ENCODE assay signal across 19 cellular contexts in the genomic region with DNA sequence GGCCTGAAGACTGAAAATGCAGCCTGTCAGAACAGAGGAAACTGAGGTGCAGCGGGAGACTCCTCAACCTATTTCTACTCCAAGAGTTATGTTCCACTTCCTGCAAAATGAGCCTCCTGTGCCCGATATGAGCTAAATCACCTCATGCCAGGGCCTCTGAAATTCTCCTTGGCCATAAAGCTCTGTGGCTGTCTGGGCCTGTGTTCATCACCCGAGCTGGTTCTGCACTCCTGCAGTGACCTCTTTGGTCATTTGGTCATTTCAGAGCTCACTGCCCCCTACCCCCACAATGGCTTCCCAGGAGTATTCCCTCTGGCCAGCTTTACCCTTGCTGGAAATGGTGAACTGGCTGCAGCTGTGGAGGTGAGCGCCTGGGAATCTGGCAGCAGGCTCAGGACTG. TPM values are rescaled to one million over a fixed set of nuclear protein-coding genes. Genes with fewer than 3 reads are reported as not detected.
DNase-seq lines count a peak whose midpoint lies in the region; ATAC-seq and TF ChIP-seq lines count a peak whose summit lies in the region.
"Had no signal": no experiment of that assay in that cellular context is flagged by ENCODE, and none has a peak within 500 bp of the region (broad histone marks: within the 10 kb centered on the region; RNA-seq: fewer than 3 reads in every experiment).

No MANE protein-coding gene starts in this region.

- no peak overlapping the region for H3K18ac ChIP-seq in H9 (ENCODE audit: insufficient read length, low read depth, low read length)
- H3K18ac ChIP-seq in neuronal stem cell (ENCODE audit: low read length) = peak overlapping the region; percentile 57

- no peak overlapping the region for H3K56ac ChIP-seq in H9 (ENCODE audit: insufficient read length, low read depth, low read length)

- H3T11ph ChIP-seq in H9 (ENCODE audit: low read length) = no peak overlapping the region

- H4K8ac ChIP-seq in H9 (replicated peaks; ENCODE audit: insufficient read length, low read depth, low read length) (no peak overlapping the region), neuronal stem cell (ENCODE audit: low read depth, low read length) (no peak overlapping the region)

- no peak overlapping the region for H4K5ac ChIP-seq in H9 (ENCODE audit: insufficient read length, low read depth, low read length)

- H3K4me2 ChIP-seq in H9 (ENCODE audit: insufficient read depth, insufficient read length, low read length) (no peak overlapping the region), neuronal stem cell (ENCODE audit: insufficient read depth, low read length, poor library complexity, severe bottlenecking) (no peak overlapping the region)

- H3K27ac Mint-ChIP-seq in H9 = peak overlapping the region in 2 of 3 experiments; percentile 80 to 93; a peak in 3 of 7 replicates
- H3K27ac Mint-ChIP-seq: CD4-positive, CD25-positive, alpha-beta regulatory T cell; CD8-positive, alpha-beta T cell; HFFc6 had no signal

- H3K27me3 ChIP-seq in H9 (ENCODE audit: insufficient read depth, low read length) = no peaks in the 10 kb centered on the region
- peaks cover 0 to 17% (median 0%) of the 10 kb centered on the region in 3 experiments for H3K27me3 ChIP-seq in neuronal stem cell (ENCODE audit: control insufficient read depth in 3 of 3, insufficient read depth in 3 of 3, low read depth in 1 of 3, low read length in 3 of 3)

- no peaks in the 10 kb centered on the region for H3K9me3 Mint-ChIP-seq in H9
- H3K9me3 Mint-ChIP-seq: CD8-positive, alpha-beta T cell; HFFc6 had no signal

- H3K14ac ChIP-seq in H9 (ENCODE audit: insufficient read depth, low read length) (no peak overlapping the region), neuronal stem cell (ENCODE audit: low read length) (no peak overlapping the region)

- peaks cover 28 to 54% of the 10 kb centered on the region in 2 experiments for H3K4me1 Mint-ChIP-seq in H9
- H3K4me1 Mint-ChIP-seq: CD4-positive, CD25-positive, alpha-beta regulatory T cell had no signal

- H2AFZ ChIP-seq in H9 (ENCODE audit: low read length) (no peak overlapping the region), neuronal stem cell (ENCODE audit: low read length) (no peak overlapping the region)
- H2AFZ ChIP-seq: GM23248 had no signal

- WGBS in H9 (ENCODE audit: extremely low coverage, insufficient read length, low lambda C conversion rate) = no CpG with 5 or more reads among the region's 4 CpGs
- no CpG with 5 or more reads among the region's 4 CpGs for WGBS in neuronal stem cell (ENCODE audit: extremely low coverage in 2 of 2, insufficient read length in 2 of 2, insufficient replicate concordance in 1 of 2), 2 donors

- H3K4me3 ChIP-seq in coronary artery = no peak overlapping the region
- H3K4me3 ChIP-seq in neuronal stem cell (ENCODE audit: low read length in 2 of 2) = no peak overlapping the region
- H3K4me3 ChIP-seq: GM23248, HAP-1 had no signal

- H3K9me3 ChIP-seq in H9 (ENCODE audit: control insufficient read depth, low read depth, low read length) = no peaks in the 10 kb centered on the region
- H3K9me3 ChIP-seq in neuronal stem cell (replicated peaks in 1 of 2; ENCODE audit: control insufficient read depth in 2 of 2, insufficient read depth in 1 of 2, low read depth in 1 of 2, low read length in 2 of 2) = no peaks in the 10 kb centered on the region
- H3K9me3 ChIP-seq: Caco-2, HAP-1 had no signal

- H3K79me1 ChIP-seq in H9 (ENCODE audit: insufficient read depth, low read depth, low read length, poor library complexity, severe bottlenecking) (no peaks in the 10 kb centered on the region), neuronal stem cell (ENCODE audit: low read depth, low read length) (no peaks in the 10 kb centered on the region)

- H3K23me2 ChIP-seq in H9 (ENCODE audit: insufficient read length, low read depth, low read length, poor library complexity, severe bottlenecking) = no peaks in the 10 kb centered on the region

- no peak overlapping the region for H2BK20ac ChIP-seq in H9 (ENCODE audit: low read depth, low read length, poor library complexity, severe bottlenecking)

- H2BK12ac ChIP-seq in H9 (ENCODE audit: insufficient read length, low read depth, low read length) (no peak overlapping the region), neuronal stem cell (ENCODE audit: low read length) (no peak overlapping the region)

- peaks cover 5 to 7% (median 5%) of the 10 kb centered on the region in 3 experiments; a peak in 6 of 7 replicates for H3K36me3 Mint-ChIP-seq in H9 (ENCODE audit: insufficient read depth in 1 of 3, low read depth in 3 of 3)
- H3K36me3 Mint-ChIP-seq: CD4-positive, CD25-positive, alpha-beta regulatory T cell; CD8-positive, alpha-beta T cell had no signal

- H3K27ac ChIP-seq in H9 (ENCODE audit: insufficient read length, low read depth, low read length) (no peak overlapping the region), coronary artery (no peak overlapping the region), neuronal stem cell (replicated peaks; ENCODE audit: low read length) (no peak overlapping the region)
- H3K27ac ChIP-seq: GM23248 had no signal

- H2BK15ac ChIP-seq in H9 (ENCODE audit: low read depth, low read length) = no peak overlapping the region
- no peak overlapping the region for H2BK15ac ChIP-seq in neuronal stem cell (ENCODE audit: low read length)

- peaks cover 0 to 3% of the 10 kb centered on the region in 2 donors for H3K36me3 ChIP-seq in neuronal stem cell (replicated peaks in 1 of 2; ENCODE audit: control insufficient read depth in 2 of 2, insufficient read depth in 2 of 2, low read length in 2 of 2)
- H3K36me3 ChIP-seq: HAP-1 had no signal

- H2BK5ac ChIP-seq in H9 (ENCODE audit: insufficient read length, low read length) = no peak overlapping the region
- no peak overlapping the region for H2BK5ac ChIP-seq in neuronal stem cell (ENCODE audit: low read length)

- TF ChIP-seq CTCF in H9 (conservative IDR thresholded peaks at IDR 0.05) (no peak), coronary artery (IDR thresholded peaks at IDR 0.05) (no peak)

- H4K91ac ChIP-seq in H9 (ENCODE audit: insufficient read length, low read depth, low read length) (no peak overlapping the region), neuronal stem cell (ENCODE audit: low read depth, low read length, poor library complexity) (no peak overlapping the region)

- H2BK120ac ChIP-seq in H9 (ENCODE audit: low read depth, low read length, poor library complexity, severe bottlenecking) (no peak overlapping the region), neuronal stem cell (ENCODE audit: low read depth, low read length) (no peak overlapping the region)

- H2AK5ac ChIP-seq in H9 (ENCODE audit: insufficient read length, low read length) (no peak overlapping the region), neuronal stem cell (ENCODE audit: low read depth, low read length) (peak overlapping the region; percentile 22)

- no peaks in the 10 kb centered on the region for H3K79me2 ChIP-seq in H9 (ENCODE audit: insufficient read depth, low read length)

- DNase-seq in H9 = no peak
- peak; percentile 50 for DNase-seq in coronary artery (ENCODE audit: low spot score)
- DNase-seq in left lobe of liver (ENCODE audit: low spot score) = peak; percentile 21
- DNase-seq in neuronal stem cell (ENCODE audit: low spot score) = no peak
- no peak for DNase-seq in NCI-H526 (lab: John Stamatoyannopoulos, UW)
- DNase-seq: C1 segment of cervical spinal cord; Caco-2; CD4-positive, CD25-positive, alpha-beta regulatory T cell; CD8-positive, alpha-beta T cell; DMS153; DND-41; GM23248; HFFc6 had no signal

- no peak overlapping the region for H3K4ac ChIP-seq in H9 (ENCODE audit: low read depth, low read length)
- no peak overlapping the region for H3K4ac ChIP-seq in neuronal stem cell (ENCODE audit: low read length)

- H3K4me1 ChIP-seq in H9 (ENCODE audit: insufficient read depth, low read length) (peaks cover 3% of the 10 kb centered on the region; the same call in 1 of the 2 replicates), neuronal stem cell (ENCODE audit: control insufficient read depth in 2 of 2, insufficient read depth in 1 of 2, low read depth in 1 of 2, low read length in 2 of 2) (peaks cover 0 to 3% of the 10 kb centered on the region in 2 donors)
- H3K4me1 ChIP-seq: Caco-2 had no signal

- no peak overlapping the region for H3K9ac ChIP-seq in H9 (ENCODE audit: extremely low read depth, insufficient read length, low read length)
- no peak overlapping the region for H3K9ac ChIP-seq in neuronal stem cell (ENCODE audit: low read depth, low read length, poor library complexity)
- H3K9ac ChIP-seq: GM23248 had no signal

- no peaks in the 10 kb centered on the region; the same call in 1 of the 2 replicates for H3K27me3 Mint-ChIP-seq in H9 (ENCODE audit: low read depth)

- ATAC-seq in left lobe of liver (no peak), HG02973 (IDR thresholded peaks at IDR 0.05; ENCODE audit: unreplicated experiment) (no peak)
- ATAC-seq: CD8-positive, alpha-beta T cell had no signal

- no peak overlapping the region for H3K23ac ChIP-seq in H9 (ENCODE audit: insufficient read length, low read depth, low read length)
- H3K23ac ChIP-seq in neuronal stem cell (ENCODE audit: low read depth, low read length, poor library complexity) = peak overlapping the region; percentile 6

- H4K20me1 ChIP-seq in H9 (ENCODE audit: control insufficient read depth, insufficient read depth, insufficient read length) = no peaks in the 10 kb centered on the region

- H3K4me3 Mint-ChIP-seq in H9 = no peak overlapping the region
- H3K4me3 Mint-ChIP-seq: CD4-positive, CD25-positive, alpha-beta regulatory T cell; CD8-positive, alpha-beta T cell; HFFc6 had no signal

RNA-seq across cellular contexts. Expression of a gene that starts 51.7 kb away (rescaled TPM):
- total RNA-seq in H9 (2021) = 0.18 TPM in 1 of 2 replicates, not detected in the other
- not detected for total RNA-seq in left lobe of liver
- 0.22 TPM for polyA plus RNA-seq in neuronal stem cell (2013, experiment 1 of 2)
- 0.12 TPM for polyA plus RNA-seq in neuronal stem cell (2013, experiment 2 of 2)
- total RNA-seq: A172; A673; Caco-2; CD4-positive, CD25-positive, alpha-beta regulatory T cell; CD8-positive, alpha-beta T cell; GM23248; H4; HFFc6 had no signal
- polyA plus RNA-seq: BJ; CD4-positive, CD25-positive, alpha-beta regulatory T cell had no signal

Comparison
In these comparisons a context has a peak if more than half of its experiments do, and no peak if none do; other contexts are left out.
1. DNase-seq: peak in coronary artery (single experiment) and left lobe of liver (single experiment); none in H9 (single experiment), neuronal stem cell (single experiment) and NCI-H526 (0 of 2).